In the genomic region with DNA sequence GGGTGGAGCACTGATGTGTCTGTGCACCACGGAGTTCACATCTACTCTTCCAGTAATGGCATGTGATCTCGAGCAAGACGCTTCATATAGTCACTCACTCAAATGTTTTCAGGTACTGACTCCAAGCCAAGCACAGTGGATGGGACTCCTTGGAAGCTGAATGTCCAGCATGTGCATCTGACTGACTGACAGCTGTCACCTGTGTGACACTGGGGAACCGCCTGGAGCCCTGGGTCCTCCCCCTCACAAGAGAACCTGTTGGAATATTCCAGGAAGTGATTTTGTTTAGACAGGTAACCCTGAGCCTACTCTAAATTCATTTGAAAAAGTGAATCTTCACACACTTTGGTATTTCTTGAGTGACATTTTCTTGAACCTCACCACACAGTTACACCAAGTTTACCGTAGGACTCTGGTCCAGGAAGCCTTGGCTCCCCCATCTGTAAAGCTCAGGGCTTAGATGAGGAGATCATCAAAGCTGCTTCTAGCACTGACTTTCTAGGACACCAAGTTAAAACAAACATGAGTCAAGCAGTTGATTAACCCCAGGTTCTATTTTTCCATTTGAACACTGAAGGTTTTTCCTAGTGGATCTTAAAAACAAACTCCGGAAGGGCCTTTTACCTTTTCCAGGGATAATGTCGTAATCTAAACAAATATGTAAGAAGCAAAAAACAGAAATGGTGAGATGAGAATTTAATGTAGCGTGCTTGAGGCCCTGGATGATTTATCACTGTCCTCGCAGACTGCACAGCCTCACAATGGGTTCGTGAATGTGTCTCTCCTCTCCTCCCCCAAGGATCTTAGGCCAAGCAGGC, we compare ENCODE assay signal across 1 cellular context.
TF ChIP-seq lines count a peak whose summit lies in the region.

No MANE protein-coding gene starts in this region.

TF ChIP-seq in HepG2, 621 proteins besides CTCF, POLR2A, EP300 and RAD21 (continued from another document and continues in another):
- TF ChIP-seq, protein P1, sequence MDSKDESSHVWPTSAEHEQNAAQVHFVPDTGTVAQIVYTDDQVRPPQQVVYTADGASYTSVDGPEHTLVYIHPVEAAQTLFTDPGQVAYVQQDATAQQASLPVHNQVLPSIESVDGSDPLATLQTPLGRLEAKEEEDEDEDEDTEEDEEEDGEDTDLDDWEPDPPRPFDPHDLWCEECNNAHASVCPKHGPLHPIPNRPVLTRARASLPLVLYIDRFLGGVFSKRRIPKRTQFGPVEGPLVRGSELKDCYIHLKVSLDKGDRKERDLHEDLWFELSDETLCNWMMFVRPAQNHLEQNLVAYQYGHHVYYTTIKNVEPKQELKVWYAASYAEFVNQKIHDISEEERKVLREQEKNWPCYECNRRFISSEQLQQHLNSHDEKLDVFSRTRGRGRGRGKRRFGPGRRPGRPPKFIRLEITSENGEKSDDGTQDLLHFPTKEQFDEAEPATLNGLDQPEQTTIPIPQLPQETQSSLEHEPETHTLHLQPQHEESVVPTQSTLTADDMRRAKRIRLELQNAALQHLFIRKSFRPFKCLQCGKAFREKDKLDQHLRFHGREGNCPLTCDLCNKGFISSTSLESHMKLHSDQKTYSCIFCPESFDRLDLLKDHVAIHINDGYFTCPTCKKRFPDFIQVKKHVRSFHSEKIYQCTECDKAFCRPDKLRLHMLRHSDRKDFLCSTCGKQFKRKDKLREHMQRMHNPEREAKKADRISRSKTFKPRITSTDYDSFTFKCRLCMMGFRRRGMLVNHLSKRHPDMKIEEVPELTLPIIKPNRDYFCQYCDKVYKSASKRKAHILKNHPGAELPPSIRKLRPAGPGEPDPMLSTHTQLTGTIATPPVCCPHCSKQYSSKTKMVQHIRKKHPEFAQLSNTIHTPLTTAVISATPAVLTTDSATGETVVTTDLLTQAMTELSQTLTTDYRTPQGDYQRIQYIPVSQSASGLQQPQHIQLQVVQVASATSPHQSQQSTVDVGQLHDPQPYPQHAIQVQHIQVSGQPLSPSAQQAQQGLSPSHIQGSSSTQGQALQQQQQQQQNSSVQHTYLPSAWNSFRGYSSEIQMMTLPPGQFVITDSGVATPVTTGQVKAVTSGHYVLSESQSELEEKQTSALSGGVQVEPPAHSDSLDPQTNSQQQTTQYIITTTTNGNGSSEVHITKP (CRISPR knock-in tag; IDR thresholded peaks at IDR 0.05; ENCODE audit: low read depth), result peak; percentile 92
- TF ChIP-seq YEATS4 (CRISPR knock-in tag; IDR thresholded peaks at IDR 0.05; ENCODE audit: borderline replicate concordance) (no peak), ZNF274 (CRISPR knock-in tag; IDR thresholded peaks at IDR 0.05) (no peak), ARNT2 (CRISPR knock-in tag; IDR thresholded peaks at IDR 0.05; ENCODE audit: low read depth) (no peak), ZNF598 (CRISPR knock-in tag; IDR thresholded peaks at IDR 0.05; ENCODE audit: borderline replicate concordance) (no peak), ELF4 (CRISPR knock-in tag; IDR thresholded peaks at IDR 0.05; ENCODE audit: borderline replicate concordance) (no peak), ZNF737 (CRISPR knock-in tag; IDR thresholded peaks at IDR 0.05; ENCODE audit: borderline replicate concordance) (no peak), NKX3-1 (CRISPR knock-in tag; IDR thresholded peaks at IDR 0.05) (no peak), NCOA2 (CRISPR knock-in tag; IDR thresholded peaks at IDR 0.05) (peak; percentile 52; the same call in 1 of the 2 replicates), LCORL (IDR thresholded peaks at IDR 0.05) (no peak), LCORL (CRISPR knock-in tag; IDR thresholded peaks at IDR 0.05) (no peak), ZNF766 (CRISPR knock-in tag; IDR thresholded peaks at IDR 0.05; ENCODE audit: borderline replicate concordance) (no peak), ZNF652 (CRISPR knock-in tag; IDR thresholded peaks at IDR 0.05; ENCODE audit: borderline replicate concordance, low read depth) (0 out of 2 replicates have a peak, but pooled peaks have one; percentile 31), ZNF354B (CRISPR knock-in tag; IDR thresholded peaks at IDR 0.05) (no peak), GATAD2A (CRISPR knock-in tag; IDR thresholded peaks at IDR 0.05) (peak; percentile 55), NFKBIZ (CRISPR knock-in tag; IDR thresholded peaks at IDR 0.05) (no peak), MYC (CRISPR knock-in tag; IDR thresholded peaks at IDR 0.05; ENCODE audit: borderline replicate concordance) (no peak), MIER2 (CRISPR knock-in tag; IDR thresholded peaks at IDR 0.05) (no peak), ZMYM2 (CRISPR knock-in tag; IDR thresholded peaks at IDR 0.05) (no peak), PHF8 (CRISPR knock-in tag; IDR thresholded peaks at IDR 0.05) (no peak), ZNF282 (IDR thresholded peaks at IDR 0.05; ENCODE audit: partially characterized antibody) (no peak), ZNF761 (CRISPR knock-in tag; conservative IDR thresholded peaks at IDR 0.05) (no peak), PRMT3 (CRISPR knock-in tag; IDR thresholded peaks at IDR 0.05; ENCODE audit: borderline replicate concordance, low read depth) (no peak), TP53 (CRISPR knock-in tag; conservative IDR thresholded peaks at IDR 0.05) (no peak), FOSL2 (CRISPR knock-in tag; IDR thresholded peaks at IDR 0.05) (peak; percentile 66), HOXA9 (CRISPR knock-in tag; IDR thresholded peaks at IDR 0.05; ENCODE audit: borderline replicate concordance) (no peak), ETV5 (CRISPR knock-in tag; IDR thresholded peaks at IDR 0.05; ENCODE audit: borderline replicate concordance) (peak; percentile 38; the same call in 1 of the 2 replicates)
- TF ChIP-seq, protein P2, sequence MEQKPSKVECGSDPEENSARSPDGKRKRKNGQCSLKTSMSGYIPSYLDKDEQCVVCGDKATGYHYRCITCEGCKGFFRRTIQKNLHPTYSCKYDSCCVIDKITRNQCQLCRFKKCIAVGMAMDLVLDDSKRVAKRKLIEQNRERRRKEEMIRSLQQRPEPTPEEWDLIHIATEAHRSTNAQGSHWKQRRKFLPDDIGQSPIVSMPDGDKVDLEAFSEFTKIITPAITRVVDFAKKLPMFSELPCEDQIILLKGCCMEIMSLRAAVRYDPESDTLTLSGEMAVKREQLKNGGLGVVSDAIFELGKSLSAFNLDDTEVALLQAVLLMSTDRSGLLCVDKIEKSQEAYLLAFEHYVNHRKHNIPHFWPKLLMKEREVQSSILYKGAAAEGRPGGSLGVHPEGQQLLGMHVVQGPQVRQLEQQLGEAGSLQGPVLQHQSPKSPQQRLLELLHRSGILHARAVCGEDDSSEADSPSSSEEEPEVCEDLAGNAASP (CRISPR knock-in tag; IDR thresholded peaks at IDR 0.05; ENCODE audit: borderline replicate concordance), result no peak
- TF ChIP-seq, protein P3, sequence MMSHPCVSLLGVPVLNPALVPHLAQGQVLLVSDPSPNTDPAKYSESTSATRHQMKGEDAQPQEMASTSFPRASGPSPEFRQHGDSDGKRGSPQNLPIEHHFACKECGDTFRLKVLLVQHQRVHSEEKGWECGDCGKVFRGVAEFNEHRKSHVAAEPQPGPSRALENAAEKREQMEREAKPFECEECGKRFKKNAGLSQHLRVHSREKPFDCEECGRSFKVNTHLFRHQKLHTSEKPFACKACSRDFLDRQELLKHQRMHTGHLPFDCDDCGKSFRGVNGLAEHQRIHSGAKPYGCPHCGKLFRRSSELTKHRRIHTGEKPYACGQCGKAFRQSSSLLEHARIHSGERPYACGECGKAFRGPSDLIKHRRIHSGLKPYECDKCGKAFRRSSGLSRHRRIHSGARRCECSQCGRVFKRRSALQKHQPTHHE (CRISPR knock-in tag; IDR thresholded peaks at IDR 0.05; ENCODE audit: borderline replicate concordance), result no peak
- TF ChIP-seq, protein P4, sequence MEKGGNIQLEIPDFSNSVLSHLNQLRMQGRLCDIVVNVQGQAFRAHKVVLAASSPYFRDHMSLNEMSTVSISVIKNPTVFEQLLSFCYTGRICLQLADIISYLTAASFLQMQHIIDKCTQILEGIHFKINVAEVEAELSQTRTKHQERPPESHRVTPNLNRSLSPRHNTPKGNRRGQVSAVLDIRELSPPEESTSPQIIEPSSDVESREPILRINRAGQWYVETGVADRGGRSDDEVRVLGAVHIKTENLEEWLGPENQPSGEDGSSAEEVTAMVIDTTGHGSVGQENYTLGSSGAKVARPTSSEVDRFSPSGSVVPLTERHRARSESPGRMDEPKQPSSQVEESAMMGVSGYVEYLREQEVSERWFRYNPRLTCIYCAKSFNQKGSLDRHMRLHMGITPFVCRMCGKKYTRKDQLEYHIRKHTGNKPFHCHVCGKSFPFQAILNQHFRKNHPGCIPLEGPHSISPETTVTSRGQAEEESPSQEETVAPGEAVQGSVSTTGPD (CRISPR knock-in tag; IDR thresholded peaks at IDR 0.05), result no peak
- TF ChIP-seq, protein P5, sequence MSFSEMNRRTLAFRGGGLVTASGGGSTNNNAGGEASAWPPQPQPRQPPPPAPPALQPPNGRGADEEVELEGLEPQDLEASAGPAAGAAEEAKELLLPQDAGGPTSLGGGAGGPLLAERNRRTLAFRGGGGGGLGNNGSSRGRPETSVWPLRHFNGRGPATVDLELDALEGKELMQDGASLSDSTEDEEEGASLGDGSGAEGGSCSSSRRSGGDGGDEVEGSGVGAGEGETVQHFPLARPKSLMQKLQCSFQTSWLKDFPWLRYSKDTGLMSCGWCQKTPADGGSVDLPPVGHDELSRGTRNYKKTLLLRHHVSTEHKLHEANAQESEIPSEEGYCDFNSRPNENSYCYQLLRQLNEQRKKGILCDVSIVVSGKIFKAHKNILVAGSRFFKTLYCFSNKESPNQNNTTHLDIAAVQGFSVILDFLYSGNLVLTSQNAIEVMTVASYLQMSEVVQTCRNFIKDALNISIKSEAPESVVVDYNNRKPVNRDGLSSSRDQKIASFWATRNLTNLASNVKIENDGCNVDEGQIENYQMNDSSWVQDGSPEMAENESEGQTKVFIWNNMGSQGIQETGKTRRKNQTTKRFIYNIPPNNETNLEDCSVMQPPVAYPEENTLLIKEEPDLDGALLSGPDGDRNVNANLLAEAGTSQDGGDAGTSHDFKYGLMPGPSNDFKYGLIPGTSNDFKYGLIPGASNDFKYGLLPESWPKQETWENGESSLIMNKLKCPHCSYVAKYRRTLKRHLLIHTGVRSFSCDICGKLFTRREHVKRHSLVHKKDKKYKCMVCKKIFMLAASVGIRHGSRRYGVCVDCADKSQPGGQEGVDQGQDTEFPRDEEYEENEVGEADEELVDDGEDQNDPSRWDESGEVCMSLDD (CRISPR knock-in tag; IDR thresholded peaks at IDR 0.05; ENCODE audit: borderline replicate concordance), result no peak
- TF ChIP-seq, protein P6, sequence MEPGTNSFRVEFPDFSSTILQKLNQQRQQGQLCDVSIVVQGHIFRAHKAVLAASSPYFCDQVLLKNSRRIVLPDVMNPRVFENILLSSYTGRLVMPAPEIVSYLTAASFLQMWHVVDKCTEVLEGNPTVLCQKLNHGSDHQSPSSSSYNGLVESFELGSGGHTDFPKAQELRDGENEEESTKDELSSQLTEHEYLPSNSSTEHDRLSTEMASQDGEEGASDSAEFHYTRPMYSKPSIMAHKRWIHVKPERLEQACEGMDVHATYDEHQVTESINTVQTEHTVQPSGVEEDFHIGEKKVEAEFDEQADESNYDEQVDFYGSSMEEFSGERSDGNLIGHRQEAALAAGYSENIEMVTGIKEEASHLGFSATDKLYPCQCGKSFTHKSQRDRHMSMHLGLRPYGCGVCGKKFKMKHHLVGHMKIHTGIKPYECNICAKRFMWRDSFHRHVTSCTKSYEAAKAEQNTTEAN (CRISPR knock-in tag; conservative IDR thresholded peaks at IDR 0.05), result no peak
- TF ChIP-seq, protein P7, sequence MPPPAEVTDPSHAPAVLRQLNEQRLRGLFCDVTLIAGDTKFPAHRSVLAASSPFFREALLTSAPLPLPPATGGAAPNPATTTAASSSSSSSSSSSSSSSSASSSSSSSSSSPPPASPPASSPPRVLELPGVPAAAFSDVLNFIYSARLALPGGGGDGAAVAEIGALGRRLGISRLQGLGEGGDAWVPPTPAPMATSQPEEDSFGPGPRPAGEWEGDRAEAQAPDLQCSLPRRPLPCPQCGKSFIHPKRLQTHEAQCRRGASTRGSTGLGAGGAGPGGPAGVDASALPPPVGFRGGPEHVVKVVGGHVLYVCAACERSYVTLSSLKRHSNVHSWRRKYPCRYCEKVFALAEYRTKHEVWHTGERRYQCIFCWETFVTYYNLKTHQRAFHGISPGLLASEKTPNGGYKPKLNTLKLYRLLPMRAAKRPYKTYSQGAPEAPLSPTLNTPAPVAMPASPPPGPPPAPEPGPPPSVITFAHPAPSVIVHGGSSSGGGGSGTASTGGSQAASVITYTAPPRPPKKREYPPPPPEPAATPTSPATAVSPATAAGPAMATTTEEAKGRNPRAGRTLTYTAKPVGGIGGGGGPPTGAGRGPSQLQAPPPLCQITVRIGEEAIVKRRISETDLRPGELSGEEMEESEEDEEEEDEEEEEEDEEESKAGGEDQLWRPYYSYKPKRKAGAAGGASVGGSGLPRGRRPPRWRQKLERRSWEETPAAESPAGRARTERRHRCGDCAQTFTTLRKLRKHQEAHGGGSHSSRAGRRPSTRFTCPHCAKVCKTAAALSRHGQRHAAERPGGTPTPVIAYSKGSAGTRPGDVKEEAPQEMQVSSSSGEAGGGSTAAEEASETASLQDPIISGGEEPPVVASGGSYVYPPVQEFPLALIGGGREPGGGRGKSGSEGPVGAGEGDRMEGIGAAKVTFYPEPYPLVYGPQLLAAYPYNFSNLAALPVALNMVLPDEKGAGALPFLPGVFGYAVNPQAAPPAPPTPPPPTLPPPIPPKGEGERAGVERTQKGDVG (CRISPR knock-in tag; IDR thresholded peaks at IDR 0.05; ENCODE audit: borderline replicate concordance), result no peak
- TF ChIP-seq, protein P8, sequence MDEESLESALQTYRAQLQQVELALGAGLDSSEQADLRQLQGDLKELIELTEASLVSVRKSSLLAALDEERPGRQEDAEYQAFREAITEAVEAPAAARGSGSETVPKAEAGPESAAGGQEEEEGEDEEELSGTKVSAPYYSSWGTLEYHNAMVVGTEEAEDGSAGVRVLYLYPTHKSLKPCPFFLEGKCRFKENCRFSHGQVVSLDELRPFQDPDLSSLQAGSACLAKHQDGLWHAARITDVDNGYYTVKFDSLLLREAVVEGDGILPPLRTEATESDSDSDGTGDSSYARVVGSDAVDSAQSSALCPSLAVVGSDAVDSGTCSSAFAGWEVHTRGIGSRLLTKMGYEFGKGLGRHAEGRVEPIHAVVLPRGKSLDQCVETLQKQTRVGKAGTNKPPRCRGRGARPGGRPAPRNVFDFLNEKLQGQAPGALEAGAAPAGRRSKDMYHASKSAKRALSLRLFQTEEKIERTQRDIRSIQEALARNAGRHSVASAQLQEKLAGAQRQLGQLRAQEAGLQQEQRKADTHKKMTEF (CRISPR knock-in tag; IDR thresholded peaks at IDR 0.05), result no peak; the same call in 1 of the 2 replicates
- TF ChIP-seq, protein P9, sequence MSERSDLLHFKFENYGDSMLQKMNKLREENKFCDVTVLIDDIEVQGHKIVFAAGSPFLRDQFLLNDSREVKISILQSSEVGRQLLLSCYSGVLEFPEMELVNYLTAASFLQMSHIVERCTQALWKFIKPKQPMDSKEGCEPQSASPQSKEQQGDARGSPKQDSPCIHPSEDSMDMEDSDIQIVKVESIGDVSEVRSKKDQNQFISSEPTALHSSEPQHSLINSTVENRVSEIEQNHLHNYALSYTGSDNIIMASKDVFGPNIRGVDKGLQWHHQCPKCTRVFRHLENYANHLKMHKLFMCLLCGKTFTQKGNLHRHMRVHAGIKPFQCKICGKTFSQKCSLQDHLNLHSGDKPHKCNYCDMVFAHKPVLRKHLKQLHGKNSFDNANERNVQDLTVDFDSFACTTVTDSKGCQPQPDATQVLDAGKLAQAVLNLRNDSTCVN (CRISPR knock-in tag; IDR thresholded peaks at IDR 0.05; ENCODE audit: borderline replicate concordance), result no peak
- TF ChIP-seq, protein P10, sequence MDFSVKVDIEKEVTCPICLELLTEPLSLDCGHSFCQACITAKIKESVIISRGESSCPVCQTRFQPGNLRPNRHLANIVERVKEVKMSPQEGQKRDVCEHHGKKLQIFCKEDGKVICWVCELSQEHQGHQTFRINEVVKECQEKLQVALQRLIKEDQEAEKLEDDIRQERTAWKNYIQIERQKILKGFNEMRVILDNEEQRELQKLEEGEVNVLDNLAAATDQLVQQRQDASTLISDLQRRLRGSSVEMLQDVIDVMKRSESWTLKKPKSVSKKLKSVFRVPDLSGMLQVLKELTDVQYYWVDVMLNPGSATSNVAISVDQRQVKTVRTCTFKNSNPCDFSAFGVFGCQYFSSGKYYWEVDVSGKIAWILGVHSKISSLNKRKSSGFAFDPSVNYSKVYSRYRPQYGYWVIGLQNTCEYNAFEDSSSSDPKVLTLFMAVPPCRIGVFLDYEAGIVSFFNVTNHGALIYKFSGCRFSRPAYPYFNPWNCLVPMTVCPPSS (IDR thresholded peaks at IDR 0.05), result no peak
